20 cellular contexts compared by ENCODE assay signal in the genomic region with DNA sequence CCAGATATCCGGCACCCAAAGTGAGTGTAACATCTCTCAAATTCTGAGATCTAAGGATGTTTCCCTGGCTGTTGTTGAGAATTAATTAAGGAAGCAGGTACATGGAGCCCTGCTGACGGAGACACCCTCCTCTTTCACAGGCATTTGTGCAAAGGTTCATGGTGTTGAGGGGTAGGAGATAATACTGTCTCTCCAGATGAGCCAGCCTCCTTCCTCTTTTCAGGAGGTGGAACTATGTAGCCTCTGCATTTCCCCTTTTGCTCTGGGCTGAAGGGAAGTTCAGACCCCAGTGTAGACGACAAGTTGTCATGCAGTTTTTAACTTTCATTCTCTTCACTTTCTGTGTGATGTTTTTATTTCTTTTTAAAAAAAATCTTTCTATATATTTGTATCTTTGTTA.
DNase-seq lines count a peak whose midpoint lies in the region; ATAC-seq lines count a peak whose summit lies in the region.
"Had no signal": no experiment of that assay in that cellular context is flagged by ENCODE, and none has a peak within 500 bp of the region (broad histone marks: within the 10 kb centered on the region; RNA-seq: fewer than 3 reads in every experiment).

No MANE protein-coding gene starts in this region.

- peak overlapping the region; percentile 42 for H3K27ac Mint-ChIP-seq in stimulated activated memory B cell treated with anti-CD40 and anti-IgM and Interleukin-4, amounts not matched to agents 10 μg/mL and 1 μg/mL and 100 μg/mL, for 72 hours
- H3K27ac Mint-ChIP-seq: activated naive CD8-positive, alpha-beta T cell treated with anti-CD3 and anti-CD28 coated beads, Interleukin-2, amount 10 ng/mL, durations not matched to agents 7 days and 5 days; activated T-cell treated with anti-CD3 and anti-CD28 coated beads, Interleukin-2, amount 50 U/mL, for 72 hours; brain had no signal

- no peaks in the 10 kb centered on the region for H3K27me3 Mint-ChIP-seq in stimulated activated memory B cell treated with anti-CD40 and anti-IgM and Interleukin-4, amounts not matched to agents 10 μg/mL and 1 μg/mL and 100 μg/mL, for 72 hours
- H3K27me3 Mint-ChIP-seq: activated naive CD8-positive, alpha-beta T cell treated with anti-CD3 and anti-CD28 coated beads, Interleukin-2, amount 10 ng/mL, durations not matched to agents 7 days and 5 days had no signal

- in situ Hi-C loops in KBM-7 (cut with MboI; ENCODE audit: low pct_unique_long_range_greater_than_20kb, low sequenced_read_pairs) = no loop called here

- peak; percentile 85 for ATAC-seq in stimulated activated memory B cell treated with anti-CD40 and anti-IgM and Interleukin-4, amounts not matched to agents 10 μg/mL and 1 μg/mL and 100 μg/mL, for 72 hours
- ATAC-seq: activated T-cell treated with anti-CD3 and anti-CD28 coated beads, Interleukin-2, amount 50 U/mL, for 72 hours had no signal

- no peak overlapping the region for H3K4me3 Mint-ChIP-seq in stimulated activated memory B cell treated with anti-CD40 and anti-IgM and Interleukin-4, amounts not matched to agents 10 μg/mL and 1 μg/mL and 100 μg/mL, for 72 hours
- H3K4me3 Mint-ChIP-seq: activated naive CD8-positive, alpha-beta T cell treated with anti-CD3 and anti-CD28 coated beads, Interleukin-2, amount 10 ng/mL, durations not matched to agents 7 days and 5 days; activated T-cell treated with anti-CD3 and anti-CD28 coated beads, Interleukin-2, amount 50 U/mL, for 72 hours; brain had no signal

- H3K9me3 Mint-ChIP-seq in stimulated activated memory B cell treated with anti-CD40 and anti-IgM and Interleukin-4, amounts not matched to agents 10 μg/mL and 1 μg/mL and 100 μg/mL, for 72 hours = no peaks in the 10 kb centered on the region

- DNase-seq in KBM-7 = peak; percentile 76
- peak; percentile 82 for DNase-seq in OCI-M1 (lab: John Stamatoyannopoulos, UW)
- DNase-seq in germinal center (ENCODE audit: low spot score) = peak; percentile 6
- DNase-seq in activated gamma-delta T cell (lab: John Stamatoyannopoulos, UW) = no peak
- DNase-seq in cardiac septum (ENCODE audit: low spot score) = no peak
- DNase-seq in activated CD8-positive, alpha-beta memory T cell treated with anti-CD3 and anti-CD28 coated beads, Interleukin-2, amount 50 U/mL, for 4 hours = no peak
- DNase-seq: activated CD4-positive, alpha-beta T cell treated with anti-CD3 and anti-CD28 coated beads, Interleukin-2, amount 50 U/mL, for 48 hours; activated naive CD8-positive, alpha-beta T cell treated with anti-CD3 and anti-CD28 coated beads, Interleukin-2, amount 10 ng/mL, durations not matched to agents 7 days and 5 days; activated T-cell treated with anti-CD3 and anti-CD28 coated beads, Interleukin-2, amount 50 U/mL, for 72 hours; cortex of kidney; HCEC 1CT; KG1; NCI-H1436 treated with DMSO at 0.1 percent for 48 hours; NCI-H2171; NCI-H69; ovary; Peyer's patch; stimulated activated CD4-positive, alpha-beta T cell treated with anti-CD3 and anti-CD28 coated beads, Interleukin-1b, Interleukin-23, amount 100 ng/mL, for 48 hours had no signal

- peaks cover 47% of the 10 kb centered on the region for H3K36me3 Mint-ChIP-seq in stimulated activated memory B cell treated with anti-CD40 and anti-IgM and Interleukin-4, amounts not matched to agents 10 μg/mL and 1 μg/mL and 100 μg/mL, for 72 hours

- intact Hi-C loops in cardiac septum (cut with DNase I) = no loop called here

- H3K4me1 Mint-ChIP-seq in stimulated activated memory B cell treated with anti-CD40 and anti-IgM and Interleukin-4, amounts not matched to agents 10 μg/mL and 1 μg/mL and 100 μg/mL, for 72 hours = peaks cover 15% of the 10 kb centered on the region

Comparison
In these comparisons a context has a peak if more than half of its experiments do, and no peak if none do; other contexts are left out.
1. DNase-seq: peak in KBM-7 (single experiment), OCI-M1 (single experiment) and germinal center (single experiment); none in activated gamma-delta T cell (single experiment), cardiac septum (single experiment) and activated CD8-positive, alpha-beta memory T cell treated with anti-CD3 and anti-CD28 coated beads, Interleukin-2, amount 50 U/mL, for 4 hours (single experiment).